ENCODE assay signal across 8 cellular contexts in genomic region chr11:122656631-122657101, GRCh38. TPM values are rescaled to one million over a fixed set of nuclear protein-coding genes. Genes with fewer than 3 reads are reported as not detected.
DNase-seq lines count a peak whose midpoint lies in the region; ATAC-seq, FAIRE-seq and TF ChIP-seq lines count a peak whose summit lies in the region.

No MANE protein-coding gene starts in this region.

- H3K9me3 ChIP-seq in GM12878 (replicated peaks; ENCODE audit: control insufficient read depth, insufficient read depth, low read length): peaks cover 2% of the 10 kb centered on the region; the same call in 2 of the 3 replicates
- no peaks in the 10 kb centered on the region for H3K9me3 ChIP-seq in iPS-20b (ENCODE audit: insufficient read depth, low read depth, low read length)
- H3K9me3 ChIP-seq in skeletal muscle satellite cell (replicated peaks; ENCODE audit: low read length): no peaks in the 10 kb centered on the region

- H3K4me1 ChIP-seq in GM12878 (ENCODE audit: control insufficient read depth, insufficient read depth, low read length) (peaks cover 6% of the 10 kb centered on the region), iPS-20b (ENCODE audit: insufficient read depth, low read length) (no peaks in the 10 kb centered on the region), skeletal muscle satellite cell (ENCODE audit: control insufficient read depth, insufficient read depth, low read length) (peaks cover 33% of the 10 kb centered on the region)

- no peak for TF ChIP-seq RAD21 in GM12878 (IDR thresholded peaks at IDR 0.05; ENCODE audit: insufficient read depth, low read depth, low read length)

- no peak overlapping the region for H3K27ac ChIP-seq in GM12878 (ENCODE audit: control insufficient read depth, insufficient read depth)
- H3K27ac ChIP-seq in iPS-20b (ENCODE audit: low read length): no peak overlapping the region

- H3K9ac ChIP-seq in GM12878 (ENCODE audit: control insufficient read depth, insufficient read depth, low read length) (no peak overlapping the region), iPS-20b (ENCODE audit: low read depth, low read length) (peak overlapping the region; percentile 39; the same call in 1 of the 2 replicates), skeletal muscle satellite cell (ENCODE audit: low read depth, low read length) (peak overlapping the region; percentile 97)

- CTCF ChIA-PET in GM12878 (lab: Yijun Ruan, JAX): interaction anchor here (0.7 to 3.9 kb wide), 6 partner anchors 35 to 806 kb away, joined by 3 to 13 read pairs (median 4); no protein-coding TSS in a partner anchor

- no peak for TF ChIP-seq POLR2A in GM12878 (IDR thresholded peaks at IDR 0.05; ENCODE audit: low read depth, low read length)

- 3% methylated on average over 21 of the region's 25 CpGs for WGBS in GM12878 (ENCODE audit: insufficient coverage, insufficient replicate concordance, low lambda C conversion rate, missing lambda C conversion rate)

- peaks cover 6% of the 10 kb centered on the region for H4K20me1 ChIP-seq in GM12878 (ENCODE audit: control insufficient read depth, insufficient read depth)

- POLR2A ChIA-PET in GM12878 (lab: Charles Lee): no interaction called here

- intact Hi-C loops in GM12878 (cut with micrococcal nuclease; ENCODE audit: unreplicated experiment): no loop called here

- TF ChIP-seq EP300 in GM12878 (IDR thresholded peaks at IDR 0.05; ENCODE audit: borderline replicate concordance in 1 of 2, control insufficient read depth in 1 of 2, low read depth in 2 of 2, low read length in 2 of 2): no peak

- RAD21 ChIA-PET in GM12878 (lab: Charles Lee; ENCODE audit: unreplicated experiment): no interaction called here

- no peak overlapping the region; the same call in 1 of the 2 replicates for H2AFZ ChIP-seq in GM12878 (ENCODE audit: control insufficient read depth, low read depth, low read length)

- no TSS peak for BruUV-seq in GM12878 (replicated peaks; lab: Mats Ljungman, UMichigan)

- no peaks in the 10 kb centered on the region for H3K36me3 ChIP-seq in GM12878 (ENCODE audit: control insufficient read depth in 2 of 2, insufficient read depth in 2 of 2, low read length in 1 of 2)
- H3K36me3 ChIP-seq in iPS-20b (ENCODE audit: insufficient read depth, low read depth, low read length): no peaks in the 10 kb centered on the region
- H3K36me3 ChIP-seq in skeletal muscle satellite cell (ENCODE audit: insufficient read depth, low read length): peaks cover 14% of the 10 kb centered on the region

- SMC1A ChIA-PET in GM12878 (lab: Charles Lee; ENCODE audit: uncharacterized antibody, unreplicated experiment): no interaction called here

- no peak for TF ChIP-seq CTCF in GM12878 (IDR thresholded peaks at IDR 0.05 in 2 of 3, conservative IDR thresholded peaks at IDR 0.05 in 1 of 3; ENCODE audit: control insufficient read depth in 2 of 3, extremely low read depth in 1 of 3, insufficient read depth in 1 of 3, low read depth in 3 of 3, low read length in 3 of 3)

- H3K4me3 ChIP-seq in GM12878: peak overlapping the region; percentile 82; the same call in 1 of the 2 replicates
- peak overlapping the region; percentile 90 for H3K4me3 ChIP-seq in iPS-20b (ENCODE audit: low read length)
- peak overlapping the region; percentile 100 for H3K4me3 ChIP-seq in skeletal muscle satellite cell (ENCODE audit: low read length)

- H3K4me2 ChIP-seq in GM12878 (ENCODE audit: control insufficient read depth, insufficient read depth): peak overlapping the region; percentile 87
- H3K4me2 ChIP-seq in skeletal muscle satellite cell (ENCODE audit: low read length): peak overlapping the region; percentile 94

- in situ Hi-C loops in GM12878 (cut with MboI): no loop called here

- no peak for FAIRE-seq in GM12878 (lab: Jason Lieb, UNC)

- DNase-seq in NCI-H2227 (lab: John Stamatoyannopoulos, UW; ENCODE audit: unreplicated experiment) (peak; percentile 17), NCI-H2227 treated with DMSO at 0.1 percent for 48 hours (lab: John Stamatoyannopoulos, UW) (no peak), SK-N-DZ (ENCODE audit: low spot score) (peak; percentile 24), GM12878 (ENCODE audit: low read depth, low spot score) (no peak), DMS114 treated with DMSO at 0.1 percent for 48 hours (lab: John Stamatoyannopoulos, UW; ENCODE audit: unreplicated experiment) (no peak)

- H3K27me3 ChIP-seq in GM12878 (replicated peaks in 1 of 2; ENCODE audit: control insufficient read depth in 2 of 2, insufficient read depth in 2 of 2, low read length in 1 of 2): peaks cover 6 to 20% of the 10 kb centered on the region in 2 experiments
- peaks cover 38% of the 10 kb centered on the region for H3K27me3 ChIP-seq in iPS-20b (ENCODE audit: insufficient read depth, low read length)
- no peaks in the 10 kb centered on the region for H3K27me3 ChIP-seq in skeletal muscle satellite cell (ENCODE audit: control insufficient read depth, insufficient read depth, low read length)

- ATAC-seq in GM12878: peak; percentile 6; the same call in 2 of the 3 replicates
- no peak for ATAC-seq in HG02973 (IDR thresholded peaks at IDR 0.05; ENCODE audit: unreplicated experiment)

- H3K79me2 ChIP-seq in GM12878 (ENCODE audit: control insufficient read depth, insufficient read depth, low read length): no peaks in the 10 kb centered on the region

TF ChIP-seq in GM12878, 131 proteins besides CTCF, POLR2A, EP300 and RAD21:
- TF ChIP-seq GATAD2B (conservative IDR thresholded peaks at IDR 0.05; ENCODE audit: low read depth) (no peak), FOXK2 (IDR thresholded peaks at IDR 0.05) (no peak), SREBF2 (IDR thresholded peaks at IDR 0.05; ENCODE audit: low read length) (no peak), NR2F1 (conservative IDR thresholded peaks at IDR 0.05) (no peak), POLR2AphosphoS2 (IDR thresholded peaks at IDR 0.05; ENCODE audit: low read depth, low read length) (no peak), SRF (IDR thresholded peaks at IDR 0.05; ENCODE audit: low read depth in 2 of 2, low read length in 2 of 2) (no peak), JUND (IDR thresholded peaks at IDR 0.05; ENCODE audit: low read depth, low read length) (no peak)

RNA-seq across cellular contexts. Expression of gene UBASH3B, which starts 1.1 kb away (rescaled TPM):
- 0.39 and 0.54 TPM in 2 replicates for polyA plus RNA-seq in SK-N-DZ (2014; cell fraction: cytosol; rRNA removed)
- polyA plus RNA-seq in SK-N-DZ (2014; cell fraction: nucleus; rRNA removed): 0.03 and 0.14 TPM in 2 replicates
- total RNA-seq in GM12878 (2013; cell fraction: nucleolus; rRNA removed): 1.1 and 2.1 TPM in 2 replicates
- total RNA-seq in GM12878 (2014; rRNA removed): 0.82 and 3.3 TPM in 2 replicates
- 0.37 and 0.49 TPM in 2 replicates for total RNA-seq in GM12878 (2014; rRNA removed; fragmentation: Illumina TruSeq; extraction: Trizol)
- total RNA-seq in GM12878 (2021): 1.2 and 1.3 TPM in 2 replicates
- 0.64 TPM for polyA plus RNA-seq in GM12878 (2011; ENCODE audit: low read depth)
- polyA plus RNA-seq in GM12878 (2011; rRNA removed): 1.8 and 2.0 TPM in 2 replicates
- polyA plus RNA-seq in GM12878 (2011; cell fraction: cytosol; rRNA removed): 3.0 and 4.0 TPM in 2 replicates
- polyA plus RNA-seq in GM12878 (2011; cell fraction: nucleus; rRNA removed): 1.4 and 1.7 TPM in 2 replicates
- 0.73 and 1.2 TPM in 2 replicates for polyA plus RNA-seq in GM12878 (2012)
- 0.29 and 0.55 TPM in 2 replicates for polyA plus RNA-seq in GM12878 (2014; fragmentation: Illumina TruSeq; extraction: Trizol)
- under 1 TPM; 0.18 TPM for polyA plus RNA-seq in GM12878 (2014; fragmentation: Nextera tagmentation; extraction: Ambion mirVana)
- 0.59 and 0.60 TPM in 2 replicates for polyA plus RNA-seq in GM12878 (2014; rRNA removed)
- under 1 TPM; 0.55 to 0.72 TPM for polyA plus RNA-seq in GM12878 (2016; fragmentation: Nextera tagmentation; extraction: Ambion mirVana)
- 6.4 and 9.0 TPM in 2 replicates for polyA minus RNA-seq in GM12878 (2011; rRNA and poly(A)+ RNA removed)
- 4.7 and 6.5 TPM in 2 replicates for polyA minus RNA-seq in GM12878 (2011; cell fraction: cytosol; rRNA and poly(A)+ RNA removed)
- polyA minus RNA-seq in GM12878 (2011; cell fraction: nucleus; rRNA and poly(A)+ RNA removed): 1.3 and 2.3 TPM in 2 replicates
- 21.0 and 24.6 TPM in 2 replicates for total RNA-seq in skeletal muscle satellite cell (2012; rRNA removed)

Comparison
In these comparisons a context has a peak if more than half of its experiments do, and no peak if none do; other contexts are left out.
1. DNase-seq: peak in NCI-H2227 (single experiment) and SK-N-DZ (single experiment); none in NCI-H2227 treated with DMSO at 0.1 percent for 48 hours (single experiment), GM12878 (single experiment) and DMS114 treated with DMSO at 0.1 percent for 48 hours (single experiment).
2. Peak in every context shown above with its lines, with median percentiles within 50 percentile points of each other: H3K4me3 ChIP-seq.